8 cellular contexts compared by ENCODE assay signal in genomic region chr1:110412576-110412975, GRCh38. TPM values are rescaled to one million over a fixed set of nuclear protein-coding genes. Genes with fewer than 3 reads are reported as not detected.
DNase-seq lines count a peak whose midpoint lies in the region; ATAC-seq, FAIRE-seq and TF ChIP-seq lines count a peak whose summit lies in the region.

No MANE protein-coding gene starts in this region.

- no peaks in the 10 kb centered on the region for H3K4me1 ChIP-seq in mammary epithelial cell (ENCODE audit: insufficient read depth, low read length)
- H3K4me1 ChIP-seq in kidney (ENCODE audit: control insufficient read depth in 1 of 2, insufficient read depth in 1 of 2, low read depth in 1 of 2, low read length in 2 of 2) = peaks cover 2 to 6% of the 10 kb centered on the region in 2 donors

- no TSS peak for BruUV-seq in mammary epithelial cell (replicated peaks; lab: Mats Ljungman, UMichigan)

- ATAC-seq in GM21423 (IDR thresholded peaks at IDR 0.05; ENCODE audit: unreplicated experiment) = no peak

- peak; percentile 88 for TF ChIP-seq CTCF in WERI-Rb-1 (IDR thresholded peaks at IDR 0.05; ENCODE audit: low read depth, low read length)
- TF ChIP-seq CTCF in mammary epithelial cell (conservative IDR thresholded peaks at IDR 0.05 in 1 of 2, IDR thresholded peaks at IDR 0.05 in 1 of 2; ENCODE audit: extremely low read depth in 1 of 2, insufficient read depth in 1 of 2, low read depth in 1 of 2, low read length in 2 of 2) = peak; percentile 63 to 89
- TF ChIP-seq CTCF in kidney (IDR thresholded peaks at IDR 0.05; ENCODE audit: borderline replicate concordance, extremely low read depth, insufficient read depth) = peak; percentile 66

- H3K27ac ChIP-seq in WERI-Rb-1 (no peak overlapping the region), mammary epithelial cell (ENCODE audit: insufficient read depth, low read depth, low read length) (no peak overlapping the region), kidney (ENCODE audit: low read depth in 2 of 2, low read length in 2 of 2) (no peak overlapping the region)

- peak overlapping the region; percentile 33 for H2AFZ ChIP-seq in mammary epithelial cell (ENCODE audit: low read depth, low read length)

- DNase-seq in AG08395 (ENCODE audit: low spot score) = peak; percentile 80
- peak; percentile 48 for DNase-seq in GM19238 (ENCODE audit: insufficient read length, low spot score)
- DNase-seq in NCI-H1930 (lab: John Stamatoyannopoulos, UW) = peak; percentile 18 to 43
- DNase-seq in WERI-Rb-1 = peak; percentile 82
- DNase-seq in mammary epithelial cell = peak; percentile 58
- peak; percentile 73 for DNase-seq in kidney
- DNase-seq in stimulated activated CD4-positive, alpha-beta T cell treated with anti-CD3 and anti-CD28 coated beads, Interleukin-2, amount 100 ng/mL, for 24 hours = peak; percentile 69

- intact Hi-C loops in mammary epithelial cell (cut with micrococcal nuclease) (loop anchor here (1.0 to 5.0 kb wide), 6 partner anchors 22 to 370 kb away; no protein-coding TSS in a partner anchor), kidney (cut with DNase I) (loop anchor here (5.0 kb wide), 1 partner anchor 45 kb away; no protein-coding TSS in a partner anchor)

- no peak overlapping the region for H3K4me2 ChIP-seq in mammary epithelial cell (ENCODE audit: insufficient read depth, low read depth, low read length)

- no peaks in the 10 kb centered on the region for H4K20me1 ChIP-seq in mammary epithelial cell (ENCODE audit: insufficient read depth, low read length)

- dilution Hi-C loops in mammary epithelial cell (cut with HindIII; ENCODE audit: low sequenced_read_pairs) = no loop called here

- in situ Hi-C loops in mammary epithelial cell (cut with MboI; ENCODE audit: low sequenced_read_pairs in 2 of 2) = no loop called here

- H3K9ac ChIP-seq in mammary epithelial cell (ENCODE audit: insufficient read depth, low read length) (no peak overlapping the region), kidney (ENCODE audit: low read length in 2 of 2) (no peak overlapping the region)

- H3K4me3 ChIP-seq in WERI-Rb-1 (ENCODE audit: low read depth, low read length) = no peak overlapping the region
- H3K4me3 ChIP-seq in mammary epithelial cell (replicated peaks in 1 of 3; ENCODE audit: insufficient read depth in 1 of 3, low read depth in 2 of 3, low read length in 3 of 3) = no peak overlapping the region
- no peak overlapping the region for H3K4me3 ChIP-seq in kidney (ENCODE audit: low read length in 2 of 2)

- H3K36me3 ChIP-seq in WERI-Rb-1 (no peaks in the 10 kb centered on the region), mammary epithelial cell (ENCODE audit: insufficient read depth, low read length) (no peaks in the 10 kb centered on the region), kidney (ENCODE audit: control insufficient read depth in 1 of 2, insufficient read depth in 2 of 2, low read length in 2 of 2) (no peaks in the 10 kb centered on the region)

- H3K79me2 ChIP-seq in mammary epithelial cell (ENCODE audit: insufficient read depth, low read length) = peaks cover 5% of the 10 kb centered on the region

- WGBS in mammary epithelial cell (ENCODE audit: low coverage, missing lambda C conversion rate) = 4% methylated on average over 4 of the region's 4 CpGs

- no peak for FAIRE-seq in kidney (lab: Jason Lieb, UNC)

- H3K9me3 ChIP-seq in WERI-Rb-1 (ENCODE audit: severe bottlenecking) (no peaks in the 10 kb centered on the region), mammary epithelial cell (replicated peaks; ENCODE audit: insufficient read depth, low read length) (no peaks in the 10 kb centered on the region), kidney (ENCODE audit: control insufficient read depth in 1 of 2, low read length in 2 of 2) (no peaks in the 10 kb centered on the region)

- no peaks in the 10 kb centered on the region for H3K27me3 ChIP-seq in WERI-Rb-1 (ENCODE audit: insufficient read depth, low read depth, severe bottlenecking)
- no peaks in the 10 kb centered on the region for H3K27me3 ChIP-seq in mammary epithelial cell (ENCODE audit: insufficient read depth, low read length)

- CTCF ChIA-PET in mammary epithelial cell (lab: Charles Lee; ENCODE audit: low non-redundant PET) = interaction anchor here (0.6 to 2.0 kb wide), 6 partner anchors 21 to 616 kb away, joined by 3 to 7 read pairs (median 4); partner anchors contain the start of genes RBM15 and STRIP1

RNA-seq across cellular contexts. Expression of gene LAMTOR5, which starts 5.1 kb away (rescaled TPM):
- total RNA-seq in mammary epithelial cell = 100 to 1,000 TPM in 1 of 2 donors, 10 to 100 TPM in 1; 75.5 to 106 TPM
- 319 TPM for polyA plus RNA-seq in mammary epithelial cell
- 69.8 TPM for polyA minus RNA-seq in mammary epithelial cell
- 183 TPM for total RNA-seq in kidney
- polyA plus RNA-seq in kidney (ENCODE audit: insufficient read depth, low read depth, low replicate concordance) = 600 TPM

RNA-seq across cellular contexts. Expression of gene SLC16A4, which starts 21.8 kb away (rescaled TPM):
- total RNA-seq in mammary epithelial cell (100 to 1,000 TPM in 1 of 2 donors, 10 to 100 TPM in 1; 29.4 to 198 TPM), kidney (53.1 TPM)
- polyA plus RNA-seq in mammary epithelial cell (12.4 TPM), kidney (ENCODE audit: insufficient read depth, low read depth, low replicate concordance) (51.8 TPM)
- polyA minus RNA-seq in mammary epithelial cell = 21.8 TPM

RNA-seq across cellular contexts. Expression of gene PROK1, which starts 38.4 kb away (rescaled TPM):
- total RNA-seq in mammary epithelial cell (not detected), kidney (not detected)
- polyA plus RNA-seq in mammary epithelial cell (not detected), kidney (ENCODE audit: insufficient read depth, low read depth, low replicate concordance) (not detected)
- polyA minus RNA-seq in mammary epithelial cell = not detected

Comparison
In these comparisons a context has a peak if more than half of its experiments do, and no peak if none do; other contexts are left out.
1. DNase-seq: peak in every context shown above with its lines; median percentile 82 in WERI-Rb-1; 80 in AG08395; 73 in kidney; 69 in stimulated activated CD4-positive, alpha-beta T cell treated with anti-CD3 and anti-CD28 coated beads, Interleukin-2, amount 100 ng/mL, for 24 hours; 58 in mammary epithelial cell; 48 in GM19238; 30 in NCI-H1930.